Comparison of ENCODE assay signal across 27 cellular contexts in the genomic region with DNA sequence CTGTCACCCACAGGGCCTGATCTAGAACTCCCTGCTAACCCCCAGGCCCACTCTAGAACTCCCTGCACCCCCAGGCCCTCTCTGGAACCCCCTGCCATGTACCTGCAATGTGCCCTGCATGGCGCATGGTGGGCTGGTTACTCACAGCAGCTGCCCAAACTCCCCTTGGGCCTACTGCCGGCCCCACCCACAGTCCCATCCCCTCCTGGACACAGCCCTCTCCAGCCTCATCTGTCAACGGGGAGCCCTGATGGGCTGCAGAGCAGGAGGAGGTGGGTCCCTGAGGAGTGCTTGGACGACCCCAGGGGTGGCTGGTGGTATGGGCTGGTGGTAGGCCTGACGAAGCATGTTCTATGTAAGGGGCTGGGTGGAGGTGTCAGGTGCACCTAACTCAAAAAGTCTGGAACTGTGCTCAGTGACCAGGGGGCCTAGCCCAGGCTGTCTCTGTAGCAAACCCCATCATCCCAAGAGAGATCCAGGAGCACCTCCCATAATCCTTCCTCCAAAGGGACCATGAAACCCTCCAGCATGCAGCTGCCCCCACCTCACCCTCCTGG. TPM values are rescaled to one million over a fixed set of nuclear protein-coding genes. Genes with fewer than 3 reads are reported as not detected.
"Had no signal": no experiment of that assay in that cellular context is flagged by ENCODE, and none has a peak within 500 bp of the region (broad histone marks: within the 10 kb centered on the region; RNA-seq: fewer than 3 reads in every experiment).

No MANE protein-coding gene starts in this region.

- FAIRE-seq: TTC549 had no signal

- H3K4me3 Mint-ChIP-seq: activated B cell treated with CpG ODN at 0.5 μM for 24 hours; activated CD4-positive, alpha-beta memory T cell treated with anti-CD3 and anti-CD28 coated beads for 36 hours; activated CD4-positive, alpha-beta T cell treated with anti-CD3 and anti-CD28 coated beads, Interleukin-2, amount 10 ng/mL, durations not matched to agents 7 days and 5 days; activated naive CD4-positive, alpha-beta T cell treated with anti-CD3 and anti-CD28 coated beads for 36 hours; activated naive CD8-positive, alpha-beta T cell; activated T-cell treated with anti-CD3 and anti-CD28 coated beads, Interleukin-2, amount 50 U/mL, for 4 hours; T-cell had no signal

- H3K27ac Mint-ChIP-seq: activated B cell treated with CpG ODN at 0.5 μM for 24 hours; activated CD4-positive, alpha-beta memory T cell treated with anti-CD3 and anti-CD28 coated beads for 36 hours; activated CD4-positive, alpha-beta T cell treated with anti-CD3 and anti-CD28 coated beads, Interleukin-2, amount 10 ng/mL, durations not matched to agents 7 days and 5 days; activated naive CD4-positive, alpha-beta T cell treated with anti-CD3 and anti-CD28 coated beads for 36 hours; activated naive CD8-positive, alpha-beta T cell; T-cell had no signal

- H3K36me3 ChIP-seq: brain microvascular endothelial cell, cardiac muscle cell had no signal

- H3K9me3 Mint-ChIP-seq: activated B cell treated with CpG ODN at 0.5 μM for 24 hours; activated CD4-positive, alpha-beta memory T cell treated with anti-CD3 and anti-CD28 coated beads for 36 hours; activated CD4-positive, alpha-beta T cell treated with anti-CD3 and anti-CD28 coated beads, Interleukin-2, amount 10 ng/mL, durations not matched to agents 7 days and 5 days; activated naive CD4-positive, alpha-beta T cell treated with anti-CD3 and anti-CD28 coated beads for 36 hours; activated T-cell treated with anti-CD3 and anti-CD28 coated beads, Interleukin-2, amount 50 U/mL, for 4 hours; T-cell had no signal

- H3K4me1 Mint-ChIP-seq: activated B cell treated with CpG ODN at 0.5 μM for 24 hours; activated CD4-positive, alpha-beta T cell treated with anti-CD3 and anti-CD28 coated beads, Interleukin-2, amount 10 ng/mL, durations not matched to agents 7 days and 5 days; T-cell had no signal

- ATAC-seq: activated T-cell treated with anti-CD3 and anti-CD28 coated beads, Interleukin-2, amount 50 U/mL, for 4 hours; T-cell had no signal

- H3K36me3 Mint-ChIP-seq: activated CD4-positive, alpha-beta memory T cell treated with anti-CD3 and anti-CD28 coated beads for 36 hours; activated naive CD8-positive, alpha-beta T cell; T-cell had no signal

- DNase-seq: activated B cell treated with CpG ODN at 0.5 μM for 24 hours; activated CD4-positive, alpha-beta memory T cell treated with anti-CD3 and anti-CD28 coated beads for 36 hours; activated CD4-positive, alpha-beta T cell treated with anti-CD3 and anti-CD28 coated beads for 1 hour; activated CD4-positive, alpha-beta T cell treated with anti-CD3 and anti-CD28 coated beads, Interleukin-2, amount 10 ng/mL, durations not matched to agents 7 days and 5 days; activated CD8-positive, alpha-beta memory T cell treated with anti-CD3 and anti-CD28 coated beads for 24 hours; activated effector memory CD4-positive, alpha-beta T cell treated with anti-CD3 and anti-CD28 coated beads, Interleukin-2, amount 50 U/mL, for 16 hours; activated naive CD4-positive, alpha-beta T cell treated with anti-CD3 and anti-CD28 coated beads for 36 hours; activated T-cell treated with anti-CD3 and anti-CD28 coated beads, Interleukin-2, amount 50 U/mL, for 4 hours; amygdala; brain microvascular endothelial cell; Kasumi-1; KBM-7; NCI-H1105 treated with DMSO at 0.1 percent for 48 hours; NCI-H1436 treated with DMSO at 0.1 percent for 48 hours; NCI-H187; NCI-H2081 treated with DMSO at 0.1 percent for 48 hours; NCI-H446; NCI-H524; PC-9; T-cell; T-helper 2 cell; T1000 had no signal

- H3K27me3 ChIP-seq: cardiac muscle cell had no signal

- H3K27ac ChIP-seq: brain microvascular endothelial cell, cardiac muscle cell, PC-9, SK-N-MC had no signal

- H3K27me3 Mint-ChIP-seq: activated B cell treated with CpG ODN at 0.5 μM for 24 hours; activated CD4-positive, alpha-beta memory T cell treated with anti-CD3 and anti-CD28 coated beads for 36 hours; activated naive CD8-positive, alpha-beta T cell had no signal

- H3K4me3 ChIP-seq: cardiac muscle cell, PC-9, SK-N-MC had no signal

RNA-seq across cellular contexts. Expression of gene PRSS38, which starts 19.0 kb away (rescaled TPM):
- total RNA-seq: activated B cell treated with CpG ODN at 0.5 μM for 24 hours; activated CD4-positive, alpha-beta memory T cell treated with anti-CD3 and anti-CD28 coated beads for 36 hours; activated CD4-positive, alpha-beta T cell treated with anti-CD3 and anti-CD28 coated beads, Interleukin-2, amount 10 ng/mL, durations not matched to agents 7 days and 5 days; activated naive CD4-positive, alpha-beta T cell treated with anti-CD3 and anti-CD28 coated beads for 36 hours; activated T-cell treated with anti-CD3 and anti-CD28 coated beads, Interleukin-2, amount 50 U/mL, for 4 hours; cardiac muscle cell; PC-9; RPMI7951; T-cell had no signal
